ENCODE assay signal across 10 cellular contexts in the genomic region with DNA sequence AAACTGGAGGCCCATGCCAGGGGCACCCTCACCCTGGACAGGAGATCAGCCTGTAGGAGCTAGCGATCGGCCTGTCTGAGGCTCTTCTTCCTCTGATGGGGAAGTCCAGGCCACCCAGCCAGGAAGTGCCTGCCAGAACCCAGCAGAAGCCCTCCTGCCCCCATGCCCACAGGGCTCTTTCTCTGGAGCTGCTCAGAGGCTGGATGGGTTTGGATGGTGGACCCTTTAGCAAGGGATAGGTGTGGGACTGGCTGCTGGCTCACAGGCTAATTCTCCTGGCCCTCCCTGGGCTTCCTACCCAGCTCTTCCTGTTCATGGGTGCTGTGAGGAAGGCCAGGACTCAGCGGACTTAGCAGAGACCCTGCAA. TPM values are rescaled to one million over a fixed set of nuclear protein-coding genes. Genes with fewer than 3 reads are reported as not detected.
A peak's percentile ranks its signal among the peaks of the same experiment; 100 is the strongest.
DNase-seq lines count a peak whose midpoint lies in the region; ATAC-seq and TF ChIP-seq lines count a peak whose summit lies in the region.
"Had no signal": no experiment of that assay in that cellular context is flagged by ENCODE, and none has a peak within 500 bp of the region (broad histone marks: within the 10 kb centered on the region; RNA-seq: fewer than 3 reads in every experiment).

No MANE protein-coding gene starts in this region.

- RAD21 ChIA-PET in HCT116 (lab: Charles Lee; ENCODE audit: low non-redundant PET in 1 of 2, low total read pairs in 2 of 2, uncharacterized antibody in 2 of 2, unreplicated experiment in 2 of 2) = interaction anchor here in 1 of 2 experiments (1.7 kb wide), 1 partner anchor 373 kb away, joined by 3 read pairs; no protein-coding TSS in a partner anchor

- BruUV-seq in HCT116 (replicated peaks; lab: Mats Ljungman, UMichigan) = no TSS peak

- H4K20me1 ChIP-seq in HCT116 (ENCODE audit: insufficient read depth) = no peaks in the 10 kb centered on the region

- H3K4me1 ChIP-seq in HCT116 (ENCODE audit: control insufficient read depth in 1 of 2, insufficient read depth in 2 of 2, low read length in 2 of 2) = peaks cover 15 to 57% of the 10 kb centered on the region in 2 experiments
- H3K4me1 ChIP-seq in body of pancreas = peaks cover 65% of the 10 kb centered on the region

- H3K9ac ChIP-seq in HCT116 (ENCODE audit: low read length) = peak overlapping the region; percentile 21; the same call in 1 of the 2 replicates

- no peaks in the 10 kb centered on the region for H3K27me3 Mint-ChIP-seq in CD4-positive, alpha-beta T cell
- peaks cover 3% of the 10 kb centered on the region for H3K27me3 Mint-ChIP-seq in neural crest cell (ENCODE audit: low read depth)

- H3K27me3 ChIP-seq in CD4-positive, alpha-beta T cell (ENCODE audit: control insufficient read depth, insufficient read depth, low read length) = no peaks in the 10 kb centered on the region
- H3K27me3 ChIP-seq in HCT116 (ENCODE audit: insufficient read depth, low read length) = no peaks in the 10 kb centered on the region
- no peaks in the 10 kb centered on the region for H3K27me3 ChIP-seq in body of pancreas

- TF ChIP-seq POLR2A in HCT116 (IDR thresholded peaks at IDR 0.05; ENCODE audit: borderline replicate concordance, extremely low read depth, insufficient read depth, insufficient read length) (no peak), body of pancreas (IDR thresholded peaks at IDR 0.05) (no peak)

- CTCF ChIA-PET in CD4-positive, alpha-beta T cell (lab: Charles Lee) = interaction anchor here (0.9 to 4.4 kb wide), 9 partner anchors 10 to 236 kb away, joined by 3 to 98 read pairs (median 9); no protein-coding TSS in a partner anchor
- CTCF ChIA-PET in HCT116 (lab: Charles Lee) = interaction anchor here (1.0 to 10.0 kb wide), 7 partner anchors 8 to 392 kb away, joined by 3 to 224 read pairs (median 25); no protein-coding TSS in a partner anchor

- intact Hi-C loops in CD4-positive, alpha-beta T cell (cut with DNase I, micrococcal nuclease) = loop anchor here (1.0 to 10.0 kb wide), 5 partner anchors 10 to 392 kb away; partner anchors contain the start of gene IL10RA (in 1 of the 2)
- intact Hi-C loops in HCT116 (cut with micrococcal nuclease) (loop anchor here (1.0 to 2.0 kb wide), 2 partner anchors 391 to 584 kb away; partner anchors contain the start of genes PCSK7 and RNF214), body of pancreas (cut with DNase I) (no loop called here)

- no peak overlapping the region for H3K4me3 Mint-ChIP-seq in CD4-positive, alpha-beta T cell
- H3K4me3 Mint-ChIP-seq in neural crest cell = no peak overlapping the region

- H3K9me3 ChIP-seq in CD4-positive, alpha-beta T cell (ENCODE audit: control insufficient read depth, low read length) = no peaks in the 10 kb centered on the region
- no peaks in the 10 kb centered on the region for H3K9me3 ChIP-seq in HCT116 (ENCODE audit: control insufficient read depth in 1 of 2, insufficient read depth in 1 of 2, low read depth in 1 of 2, low read length in 2 of 2)
- no peaks in the 10 kb centered on the region for H3K9me3 ChIP-seq in body of pancreas

- no peaks in the 10 kb centered on the region for H3K36me3 ChIP-seq in HCT116 (ENCODE audit: control insufficient read depth in 1 of 2, insufficient read depth in 2 of 2, low read length in 2 of 2)
- H3K36me3 ChIP-seq in body of pancreas (replicated peaks in 1 of 2; ENCODE audit: insufficient read depth in 1 of 2, low read depth in 2 of 2) = no peaks in the 10 kb centered on the region

- no peaks in the 10 kb centered on the region for H3K36me3 Mint-ChIP-seq in CD4-positive, alpha-beta T cell (ENCODE audit: low read depth)
- H3K36me3 Mint-ChIP-seq in neural crest cell (ENCODE audit: low read depth) = no peaks in the 10 kb centered on the region

- H3K79me2 ChIP-seq in HCT116 (ENCODE audit: insufficient read depth, low read length) = no peaks in the 10 kb centered on the region

- TF ChIP-seq CTCF in CD4-positive, alpha-beta T cell (IDR thresholded peaks at IDR 0.05) = no peak
- no peak for TF ChIP-seq CTCF in HCT116 (IDR thresholded peaks at IDR 0.05 in 2 of 3, conservative IDR thresholded peaks at IDR 0.05 in 1 of 3; ENCODE audit: borderline replicate concordance in 1 of 3, insufficient read depth in 1 of 3, low read depth in 2 of 3, low read length in 2 of 3)
- no peak for TF ChIP-seq CTCF in body of pancreas (IDR thresholded peaks at IDR 0.05)
- TF ChIP-seq CTCF in neural crest cell (conservative IDR thresholded peaks at IDR 0.05) = no peak

- H3K27ac Mint-ChIP-seq in CD4-positive, alpha-beta T cell = peak overlapping the region; percentile 87
- H3K27ac Mint-ChIP-seq in neural crest cell (ENCODE audit: unreplicated experiment) = peak overlapping the region; percentile 89

- peak overlapping the region; percentile 63; the same call in 1 of the 2 replicates for H3K4me2 ChIP-seq in HCT116 (ENCODE audit: low read length)

- WGBS in body of pancreas, 2 donors = 39 to 50% methylated on average over 2 to 3 of the region's 3 CpGs

- no peaks in the 10 kb centered on the region for H3K9me3 Mint-ChIP-seq in CD4-positive, alpha-beta T cell
- H3K9me3 Mint-ChIP-seq in neural crest cell = no peaks in the 10 kb centered on the region

- peaks cover 44% of the 10 kb centered on the region for H3K4me1 Mint-ChIP-seq in CD4-positive, alpha-beta T cell (ENCODE audit: low read depth)
- peaks cover 39% of the 10 kb centered on the region for H3K4me1 Mint-ChIP-seq in neural crest cell

- no peak for ATAC-seq in CD4-positive, alpha-beta T cell (ENCODE audit: poor library complexity)
- ATAC-seq in HCT116 (no peak), body of pancreas (peak; percentile 1), HG03135 (IDR thresholded peaks at IDR 0.05; ENCODE audit: unreplicated experiment) (no peak), GM19455 (IDR thresholded peaks at IDR 0.05; ENCODE audit: unreplicated experiment) (no peak), GM21360 (IDR thresholded peaks at IDR 0.05; ENCODE audit: unreplicated experiment) (no peak)

- H3K9me2 ChIP-seq in HCT116 (ENCODE audit: insufficient read depth) = no peaks in the 10 kb centered on the region

- no peak for TF ChIP-seq RAD21 in HCT116 (IDR thresholded peaks at IDR 0.05; ENCODE audit: low read depth)

- H2AFZ ChIP-seq in HCT116 (ENCODE audit: low read depth, low read length, poor library complexity, severe bottlenecking) = no peak overlapping the region

- no peak overlapping the region for H3K4me3 ChIP-seq in HCT116 (replicated peaks in 1 of 2; ENCODE audit: low read depth in 1 of 2, low read length in 2 of 2)
- no peak overlapping the region for H3K4me3 ChIP-seq in body of pancreas

- DNase-seq in CD4-positive, alpha-beta T cell = no peak
- no peak for DNase-seq in HCT116 (ENCODE audit: low read depth, low spot score)
- DNase-seq in body of pancreas = peak in 1 of 4 donors; percentile 25
- no peak for DNase-seq in neural crest cell (ENCODE audit: low read depth, low spot score)
- DNase-seq in NCI-H2196 (lab: John Stamatoyannopoulos, UW; ENCODE audit: unreplicated experiment) = no peak
- DNase-seq: NCI-H524 treated with DMSO at 0.1 percent for 48 hours had no signal

- H3K27ac ChIP-seq in CD4-positive, alpha-beta T cell (ENCODE audit: low read depth, low read length) = no peak overlapping the region
- H3K27ac ChIP-seq in HCT116 (ENCODE audit: low read depth, low read length) = no peak overlapping the region; the same call in 1 of the 2 replicates
- peak overlapping the region; percentile 66 to 88 (median 86) for H3K27ac ChIP-seq in body of pancreas

- POLR2A ChIA-PET in CD4-positive, alpha-beta T cell (lab: Charles Lee) = interaction anchor here (1.0 to 1.8 kb wide), 3 partner anchors 9 to 135 kb away, joined by 3 to 9 read pairs (median 4); no protein-coding TSS in a partner anchor
- POLR2A ChIA-PET in HCT116 (lab: Charles Lee) = interaction anchor here (1.0 to 1.6 kb wide), 4 partner anchors 9 to 391 kb away, joined by 3 read pairs; no protein-coding TSS in a partner anchor

TF ChIP-seq in HCT116, 20 proteins besides CTCF, POLR2A, EP300 and RAD21:
- TF ChIP-seq ZNF274 (IDR thresholded peaks at IDR 0.05; ENCODE audit: low read depth, low read length) = no peak
- no peak for TF ChIP-seq SRF (IDR thresholded peaks at IDR 0.05; ENCODE audit: low read depth)
- TF ChIP-seq ATF3 (IDR thresholded peaks at IDR 0.05) = no peak
- no peak for TF ChIP-seq ELF1 (IDR thresholded peaks at IDR 0.05; ENCODE audit: borderline replicate concordance, low read depth)
- no peak for TF ChIP-seq CBX3 (IDR thresholded peaks at IDR 0.05; ENCODE audit: low read depth)
- no peak for TF ChIP-seq TCF7L2 (IDR thresholded peaks at IDR 0.05; ENCODE audit: borderline replicate concordance, extremely low read depth, insufficient read depth, insufficient read length)

RNA-seq across cellular contexts. Expression of gene FXYD2, which starts 7.7 kb away (rescaled TPM):
- total RNA-seq in CD4-positive, alpha-beta T cell = 1 to 10 TPM; 1.7 to 2.1 TPM
- 0.52 TPM for total RNA-seq in HCT116 (2021; ENCODE audit: unreplicated experiment)
- 0.07 and 0.17 TPM in 2 replicates for polyA plus RNA-seq in HCT116 (2012)
- 100 to 1,000 TPM; 290 to 396 TPM for total RNA-seq in body of pancreas
- 0.18 and 0.26 TPM in 2 replicates for total RNA-seq in neural crest cell

RNA-seq across cellular contexts. Expression of gene DSCAML1, which starts 19.8 kb away (rescaled TPM):
- under 1 TPM; 0.22 to 0.61 TPM for total RNA-seq in CD4-positive, alpha-beta T cell
- not detected for total RNA-seq in HCT116 (2021; ENCODE audit: unreplicated experiment)
- 0.01 and 0.03 TPM in 2 replicates for polyA plus RNA-seq in HCT116 (2012)
- 1 to 10 TPM in 1 of 2 donors, under 1 TPM in 1; 0.33 to 1.6 TPM for total RNA-seq in body of pancreas
- 0.09 and 0.25 TPM in 2 replicates for total RNA-seq in neural crest cell
- total RNA-seq: glomerular endothelial cell had no signal

RNA-seq across cellular contexts. Expression of gene FXYD6, which starts 59.6 kb away (rescaled TPM):
- total RNA-seq in CD4-positive, alpha-beta T cell = not detected
- total RNA-seq in HCT116 (2021; ENCODE audit: unreplicated experiment) (2.5 TPM), body of pancreas (10 to 100 TPM; 16.8 to 23.9 TPM), neural crest cell (113 TPM in 2 replicates)
- polyA plus RNA-seq in HCT116 (2012) = 2.3 and 3.1 TPM in 2 replicates

Comparison
In these comparisons a context has a peak if more than half of its experiments do, and no peak if none do; other contexts are left out.
1. H3K27ac ChIP-seq: peak in body of pancreas (4 of 4); none in CD4-positive, alpha-beta T cell (single experiment) and HCT116 (single experiment).
2. RNA of gene FXYD2, which starts 7.7 kb away (total RNA-seq): 290 to 396 TPM in body of pancreas; 1.7 to 2.1 TPM in CD4-positive, alpha-beta T cell, 0.52 TPM in HCT116 (single experiment) and 0.18 to 0.26 TPM in neural crest cell; every median in the first group is over 10 times any median in the second.